9 cellular contexts compared by ENCODE assay signal in genomic region chr13:52929826-52930225, GRCh38.
"Had no signal": no experiment of that assay in that cellular context is flagged by ENCODE, and none has a peak within 500 bp of the region (broad histone marks: within the 10 kb centered on the region; RNA-seq: fewer than 3 reads in every experiment).

No MANE protein-coding gene starts in this region.

- H3K4me3 Mint-ChIP-seq: GM23338, HFFc6, IgD-negative memory B cell had no signal

- H3K9me3 Mint-ChIP-seq: GM23338, IgD-negative memory B cell had no signal

- H3K9me3 ChIP-seq: HAP-1 had no signal

- FAIRE-seq: HepG2 had no signal

- DNase-seq: H7, HFFc6, KBM-7 had no signal

- H2AFZ ChIP-seq: GM23338 had no signal

- H3K4me2 ChIP-seq: GM23338 had no signal

- H3K4me1 ChIP-seq: HAP-1 had no signal

- ATAC-seq: GM23338, HCT116, HepG2 had no signal

- H3K27ac ChIP-seq: HL-60 had no signal

- H3K4me3 ChIP-seq: GM23338, HAP-1 had no signal

- H3K36me3 ChIP-seq: HAP-1 had no signal

- H3K27ac Mint-ChIP-seq: GM23338, HFFc6, IgD-negative memory B cell had no signal
